ENCODE assay signal across 8 cellular contexts in genomic region chr19:54114340-54114826, GRCh38. TPM values are rescaled to one million over a fixed set of nuclear protein-coding genes. Genes with fewer than 3 reads are reported as not detected.
DNase-seq lines count a peak whose midpoint lies in the region; TF ChIP-seq lines count a peak whose summit lies in the region.

No MANE protein-coding gene starts in this region.

- H3K9ac ChIP-seq in BLaER1 (peak overlapping the region; percentile 90), H9 (ENCODE audit: extremely low read depth, insufficient read length, low read length) (peak overlapping the region; percentile 5)

- no peak overlapping the region for H4K5ac ChIP-seq in H9 (ENCODE audit: insufficient read length, low read depth, low read length)

- no peak overlapping the region for H3K23ac ChIP-seq in H9 (ENCODE audit: insufficient read length, low read depth, low read length)

- H3K79me2 ChIP-seq in H9 (ENCODE audit: insufficient read depth, low read length), result no peaks in the 10 kb centered on the region; the same call in 1 of the 2 replicates

- no peak overlapping the region for H3K4ac ChIP-seq in H9 (ENCODE audit: low read depth, low read length)

- H3T11ph ChIP-seq in H9 (ENCODE audit: low read length), result no peak overlapping the region

- H3K18ac ChIP-seq in H9 (ENCODE audit: insufficient read length, low read depth, low read length), result no peak overlapping the region

- peaks cover 7% of the 10 kb centered on the region for H3K23me2 ChIP-seq in H9 (ENCODE audit: insufficient read length, low read depth, low read length, poor library complexity, severe bottlenecking)

- H2AFZ ChIP-seq in H9 (ENCODE audit: low read length), result no peak overlapping the region

- H4K91ac ChIP-seq in H9 (ENCODE audit: insufficient read length, low read depth, low read length), result no peak overlapping the region

- no peak overlapping the region for H2BK12ac ChIP-seq in H9 (ENCODE audit: insufficient read length, low read depth, low read length)

- H3K4me3 ChIP-seq in BLaER1, result peak overlapping the region; percentile 94

- H3K27ac ChIP-seq in BLaER1 (peak overlapping the region; percentile 91), H9 (ENCODE audit: insufficient read length, low read depth, low read length) (no peak overlapping the region)

- peaks cover 15 to 51% (median 49%) of the 10 kb centered on the region in 3 experiments for H3K36me3 Mint-ChIP-seq in H9 (ENCODE audit: insufficient read depth in 1 of 3, low read depth in 3 of 3)
- peaks cover 25% of the 10 kb centered on the region for H3K36me3 Mint-ChIP-seq in T-helper 1 cell treated with Interleukin-12 subunit alpha and Interleukin-12 subunit beta and Interleukin-4 antibody, amounts not matched to agents 30 μg/mL and 1 μg/mL, for 36 hours (ENCODE audit: low read depth)

- no peak overlapping the region for H2BK120ac ChIP-seq in H9 (ENCODE audit: low read depth, low read length, poor library complexity, severe bottlenecking)

- in situ Hi-C loops in T47D (cut with HindIII; ENCODE audit: low pct_unique_long_range_greater_than_20kb, low sequenced_read_pairs), result no loop called here

- no CpG with 5 or more reads among the region's 24 CpGs for WGBS in H9 (ENCODE audit: extremely low coverage, insufficient read length, low lambda C conversion rate)

- H3K4me1 ChIP-seq in BLaER1 (peaks cover 24% of the 10 kb centered on the region), H9 (ENCODE audit: insufficient read depth, low read length) (no peaks in the 10 kb centered on the region; the same call in 1 of the 2 replicates)

- no peak overlapping the region for H2BK20ac ChIP-seq in H9 (ENCODE audit: low read depth, low read length, poor library complexity, severe bottlenecking)

- no peak overlapping the region for H2BK5ac ChIP-seq in H9 (ENCODE audit: insufficient read length, low read length)

- no peak for DNase-seq in H9
- DNase-seq in T47D (ENCODE audit: low read depth in 1 of 2, low spot score in 1 of 2), result peak; percentile 29 to 52
- peak; percentile 71 for DNase-seq in islet precursor cell
- peak; percentile 25 for DNase-seq in stimulated activated CD4-positive, alpha-beta T cell treated with anti-CD3 and anti-CD28 coated beads, Interleukin-12 subunit alpha, Interleukin-12 subunit beta, amount 100 ng/mL, for 4 hours
- DNase-seq in kidney glomerular epithelial cell (lab: John Stamatoyannopoulos, UW), result no peak
- DNase-seq in NCI-H2029 (lab: John Stamatoyannopoulos, UW), result no peak

- H3K9me3 ChIP-seq in BLaER1 (no peaks in the 10 kb centered on the region), H9 (ENCODE audit: control insufficient read depth, low read depth, low read length) (no peaks in the 10 kb centered on the region)

- H3K14ac ChIP-seq in H9 (ENCODE audit: insufficient read depth, low read length), result no peak overlapping the region

- peak overlapping the region; percentile 94 for H3K4me2 ChIP-seq in BLaER1
- H3K4me2 ChIP-seq in H9 (ENCODE audit: insufficient read depth, insufficient read length, low read length), result peak overlapping the region; percentile 85

- peaks cover 7% of the 10 kb centered on the region for H3K79me1 ChIP-seq in H9 (ENCODE audit: insufficient read depth, low read depth, low read length, poor library complexity, severe bottlenecking)

- peaks cover 2 to 7% of the 10 kb centered on the region in 2 experiments; a peak in 4 of 5 replicates for H3K9me3 Mint-ChIP-seq in H9
- no peaks in the 10 kb centered on the region for H3K9me3 Mint-ChIP-seq in T-helper 1 cell treated with Interleukin-12 subunit alpha and Interleukin-12 subunit beta and Interleukin-4 antibody, amounts not matched to agents 30 μg/mL and 1 μg/mL, for 36 hours

- H4K8ac ChIP-seq in H9 (replicated peaks; ENCODE audit: insufficient read length, low read depth, low read length), result no peak overlapping the region

- peaks cover 61% of the 10 kb centered on the region for H3K36me3 ChIP-seq in BLaER1

- no peak overlapping the region for H3K56ac ChIP-seq in H9 (ENCODE audit: insufficient read length, low read depth, low read length)

- H2AK5ac ChIP-seq in H9 (ENCODE audit: insufficient read length, low read length), result no peak overlapping the region

- peaks cover 1% of the 10 kb centered on the region for H3K27me3 Mint-ChIP-seq in H9 (ENCODE audit: low read depth)
- H3K27me3 Mint-ChIP-seq in T-helper 1 cell treated with Interleukin-12 subunit alpha and Interleukin-12 subunit beta and Interleukin-4 antibody, amounts not matched to agents 30 μg/mL and 1 μg/mL, for 36 hours (ENCODE audit: low read depth), result no peaks in the 10 kb centered on the region

- peak overlapping the region in 2 of 3 experiments; percentile 85 to 93; a peak in 4 of 7 replicates for H3K27ac Mint-ChIP-seq in H9
- H3K27ac Mint-ChIP-seq in T-helper 1 cell treated with Interleukin-12 subunit alpha and Interleukin-12 subunit beta and Interleukin-4 antibody, amounts not matched to agents 30 μg/mL and 1 μg/mL, for 36 hours, result peak overlapping the region; percentile 87

- no peak for TF ChIP-seq CTCF in H9 (conservative IDR thresholded peaks at IDR 0.05)

- H3K27me3 ChIP-seq in BLaER1 (no peaks in the 10 kb centered on the region), H9 (ENCODE audit: insufficient read depth, low read length) (no peaks in the 10 kb centered on the region)

- H2BK15ac ChIP-seq in H9 (ENCODE audit: low read depth, low read length), result no peak overlapping the region

- H3K4me3 Mint-ChIP-seq in H9, result peak overlapping the region; percentile 82 to 94
- peak overlapping the region; percentile 94 for H3K4me3 Mint-ChIP-seq in T-helper 1 cell treated with Interleukin-12 subunit alpha and Interleukin-12 subunit beta and Interleukin-4 antibody, amounts not matched to agents 30 μg/mL and 1 μg/mL, for 36 hours

- peaks cover 9 to 18% of the 10 kb centered on the region in 2 experiments for H3K4me1 Mint-ChIP-seq in H9
- peaks cover 19% of the 10 kb centered on the region for H3K4me1 Mint-ChIP-seq in T-helper 1 cell treated with Interleukin-12 subunit alpha and Interleukin-12 subunit beta and Interleukin-4 antibody, amounts not matched to agents 30 μg/mL and 1 μg/mL, for 36 hours (ENCODE audit: low read depth)

- H4K20me1 ChIP-seq in BLaER1 (peaks cover 39% of the 10 kb centered on the region), H9 (ENCODE audit: control insufficient read depth, insufficient read depth, insufficient read length) (no peaks in the 10 kb centered on the region)

RNA-seq across cellular contexts. Expression of gene TFPT, which starts 1.1 kb away (rescaled TPM):
- total RNA-seq in H9 (2021), result 26.6 and 28.2 TPM in 2 replicates

RNA-seq across cellular contexts. Expression of gene PRPF31, which starts 1.2 kb away (rescaled TPM):
- total RNA-seq in H9 (2021), result 82.1 and 84.4 TPM in 2 replicates

RNA-seq across cellular contexts. Expression of gene NDUFA3, which starts 11.7 kb away (rescaled TPM):
- 174 and 188 TPM in 2 replicates for total RNA-seq in H9 (2021)

RNA-seq across cellular contexts. Expression of gene OSCAR, which starts 13.8 kb away (rescaled TPM):
- 0.24 and 0.53 TPM in 2 replicates for total RNA-seq in H9 (2021)

RNA-seq across cellular contexts. Expression of gene CNOT3, which starts 23.2 kb away (rescaled TPM):
- total RNA-seq in H9 (2021), result 91.2 and 95.0 TPM in 2 replicates

Comparison
In these comparisons a context has a peak if more than half of its experiments do, and no peak if none do; other contexts are left out.
1. DNase-seq: peak in T47D (2 of 2), islet precursor cell (single experiment) and stimulated activated CD4-positive, alpha-beta T cell treated with anti-CD3 and anti-CD28 coated beads, Interleukin-12 subunit alpha, Interleukin-12 subunit beta, amount 100 ng/mL, for 4 hours (single experiment); none in H9 (single experiment), kidney glomerular epithelial cell (single experiment) and NCI-H2029 (single experiment).